In genomic region chr5:40485021-40485998, GRCh38 we compare ENCODE assay signal across 8 cellular contexts.
DNase-seq lines count a peak whose midpoint lies in the region; ATAC-seq and TF ChIP-seq lines count a peak whose summit lies in the region.

No MANE protein-coding gene starts in this region.

- TF ChIP-seq EP300 in stomach (IDR thresholded peaks at IDR 0.05): no peak

- peaks cover 0 to 15% (median 0%) of the 10 kb centered on the region in 4 donors for H3K4me1 ChIP-seq in stomach

- H3K27ac ChIP-seq in WERI-Rb-1 (no peak overlapping the region), stomach (no peak overlapping the region)

- no peaks in the 10 kb centered on the region for H3K36me3 Mint-ChIP-seq in activated naive CD8-positive, alpha-beta T cell treated with anti-CD3 and anti-CD28 coated beads, Interleukin-2, amount 50 U/mL, for 24 hours (ENCODE audit: low read depth)

- H3K27me3 ChIP-seq in WERI-Rb-1 (ENCODE audit: insufficient read depth, low read depth, severe bottlenecking) (no peaks in the 10 kb centered on the region), stomach (no peaks in the 10 kb centered on the region)

- no peak for TF ChIP-seq POLR2A in stomach (IDR thresholded peaks at IDR 0.05)

- no peaks in the 10 kb centered on the region for H3K27me3 Mint-ChIP-seq in activated naive CD8-positive, alpha-beta T cell treated with anti-CD3 and anti-CD28 coated beads, Interleukin-2, amount 50 U/mL, for 24 hours

- intact Hi-C loops in stomach (cut with DNase I; ENCODE audit: low total_unique reads): no loop called here

- DNase-seq in GM12865 (ENCODE audit: low read depth) (peak; percentile 70), WERI-Rb-1 (no peak), stomach (no peak), NCI-H526 (lab: John Stamatoyannopoulos, UW) (no peak), NCI-H526 treated with DMSO at 0.1 percent for 48 hours (lab: John Stamatoyannopoulos, UW) (no peak)
- DNase-seq in activated naive CD8-positive, alpha-beta T cell treated with anti-CD3 and anti-CD28 coated beads, Interleukin-2, amount 50 U/mL, for 24 hours: no peak

- WGBS in stomach, 5 donors: 62 to 72% (median 66%) methylated on average over 10 of the region's 10 CpGs

- H3K9me3 ChIP-seq in WERI-Rb-1 (ENCODE audit: severe bottlenecking) (no peaks in the 10 kb centered on the region), stomach (no peaks in the 10 kb centered on the region)

- H3K4me3 ChIP-seq in GM12865 (ENCODE audit: low read depth, low read length): peak overlapping the region; percentile 18; the same call in 1 of the 2 replicates
- H3K4me3 ChIP-seq in WERI-Rb-1 (ENCODE audit: low read depth, low read length): no peak overlapping the region
- H3K4me3 ChIP-seq in stomach: no peak overlapping the region

- ATAC-seq in GM21367 (IDR thresholded peaks at IDR 0.05; ENCODE audit: unreplicated experiment) (peak; percentile 57), HG03342 (IDR thresholded peaks at IDR 0.05; ENCODE audit: unreplicated experiment) (peak; percentile 56)
- ATAC-seq in activated naive CD8-positive, alpha-beta T cell treated with anti-CD3 and anti-CD28 coated beads, Interleukin-2, amount 50 U/mL, for 24 hours: no peak

- no peaks in the 10 kb centered on the region for H3K9me3 Mint-ChIP-seq in activated naive CD8-positive, alpha-beta T cell treated with anti-CD3 and anti-CD28 coated beads, Interleukin-2, amount 50 U/mL, for 24 hours

- TF ChIP-seq CTCF in GM12865 (IDR thresholded peaks at IDR 0.05; ENCODE audit: insufficient read depth, low read depth, low read length, missing control alignments) (no peak), WERI-Rb-1 (IDR thresholded peaks at IDR 0.05; ENCODE audit: low read depth, low read length) (no peak), stomach (IDR thresholded peaks at IDR 0.05) (no peak)

- H3K36me3 ChIP-seq in WERI-Rb-1 (no peaks in the 10 kb centered on the region), stomach (no peaks in the 10 kb centered on the region)

- peak overlapping the region; percentile 18 for H3K4me3 Mint-ChIP-seq in activated naive CD8-positive, alpha-beta T cell treated with anti-CD3 and anti-CD28 coated beads, Interleukin-2, amount 50 U/mL, for 24 hours

- peaks cover 87% of the 10 kb centered on the region for H3K4me1 Mint-ChIP-seq in activated naive CD8-positive, alpha-beta T cell treated with anti-CD3 and anti-CD28 coated beads, Interleukin-2, amount 50 U/mL, for 24 hours

- H3K27ac Mint-ChIP-seq in activated naive CD8-positive, alpha-beta T cell treated with anti-CD3 and anti-CD28 coated beads, Interleukin-2, amount 50 U/mL, for 24 hours: peak overlapping the region; percentile 91
